9 cellular contexts compared by ENCODE assay signal in genomic region chr17:40309938-40310510, GRCh38. TPM values are rescaled to one million over a fixed set of nuclear protein-coding genes. Genes with fewer than 3 reads are reported as not detected.
DNase-seq lines count a peak whose midpoint lies in the region; ATAC-seq and TF ChIP-seq lines count a peak whose summit lies in the region.
"Had no signal": no experiment of that assay in that cellular context is flagged by ENCODE, and none has a peak within 500 bp of the region (broad histone marks: within the 10 kb centered on the region; RNA-seq: fewer than 3 reads in every experiment).

No MANE protein-coding gene starts in this region.

- H3K36me3 Mint-ChIP-seq in neural crest cell (ENCODE audit: low read depth) = no peaks in the 10 kb centered on the region

- DNase-seq in BE2C (peak; percentile 47), neural crest cell (ENCODE audit: low read depth, low spot score) (no peak), amygdala (lab: John Stamatoyannopoulos, UW) (no peak), spleen (no peak)
- DNase-seq: SJCRH30 had no signal

- no peaks in the 10 kb centered on the region for H3K36me3 ChIP-seq in BE2C
- no peaks in the 10 kb centered on the region for H3K36me3 ChIP-seq in KMS-11 (ENCODE audit: insufficient read depth)
- H3K36me3 ChIP-seq in ectodermal cell (ENCODE audit: control insufficient read depth, insufficient read depth, low read length) = no peaks in the 10 kb centered on the region
- H3K36me3 ChIP-seq in spleen = no peaks in the 10 kb centered on the region
- H3K36me3 ChIP-seq: SJCRH30 had no signal

- TF ChIP-seq POLR2A in spleen (IDR thresholded peaks at IDR 0.05) = no peak

- no peak overlapping the region for H3K27ac Mint-ChIP-seq in neural crest cell (ENCODE audit: unreplicated experiment)

- H3K4me1 Mint-ChIP-seq in neural crest cell = peaks cover 25% of the 10 kb centered on the region

- intact Hi-C loops in spleen (cut with DNase I; ENCODE audit: low total_unique reads) = loop anchor here (10.0 kb wide), 1 partner anchor 225 kb away; no protein-coding TSS in a partner anchor

- H3K79me2 ChIP-seq in KMS-11 (ENCODE audit: insufficient read depth, low read depth) = no peaks in the 10 kb centered on the region

- H2AFZ ChIP-seq in KMS-11 (ENCODE audit: low read depth) = no peak overlapping the region

- H3K4me1 ChIP-seq in BE2C = peaks cover 70% of the 10 kb centered on the region
- H3K4me1 ChIP-seq in KMS-11 (ENCODE audit: low read depth, poor library complexity, severe bottlenecking) = peaks cover 99% of the 10 kb centered on the region
- peaks cover 70% of the 10 kb centered on the region for H3K4me1 ChIP-seq in ectodermal cell (ENCODE audit: control insufficient read depth, insufficient read depth, low read length)
- peaks cover 62 to 97% (median 90%) of the 10 kb centered on the region in 6 donors for H3K4me1 ChIP-seq in spleen

- H3K27me3 Mint-ChIP-seq in neural crest cell (ENCODE audit: low read depth) = no peaks in the 10 kb centered on the region

- TF ChIP-seq CTCF in BE2C (IDR thresholded peaks at IDR 0.05; ENCODE audit: low read depth, low read length) (no peak), KMS-11 (conservative IDR thresholded peaks at IDR 0.05; ENCODE audit: low read depth, low read length) (no peak), neural crest cell (conservative IDR thresholded peaks at IDR 0.05) (no peak), spleen (IDR thresholded peaks at IDR 0.05 in 8 of 11, conservative IDR thresholded peaks at IDR 0.05 in 3 of 11) (no peak)

- H3K27me3 ChIP-seq in BE2C = no peaks in the 10 kb centered on the region
- H3K27me3 ChIP-seq in KMS-11 (ENCODE audit: insufficient read depth, low read depth) = no peaks in the 10 kb centered on the region
- H3K27me3 ChIP-seq in ectodermal cell (ENCODE audit: control insufficient read depth, insufficient read depth, low read length, poor library complexity, severe bottlenecking) = no peaks in the 10 kb centered on the region
- no peaks in the 10 kb centered on the region for H3K27me3 ChIP-seq in spleen (replicated peaks in 1 of 7)
- H3K27me3 ChIP-seq: SJCRH30 had no signal

- WGBS in ectodermal cell, 2 experiments = 92 to 94% methylated on average over 2 of the region's 2 CpGs
- WGBS in spleen, 5 donors = 61 to 89% (median 77%) methylated on average over 2 of the region's 2 CpGs

- no peaks in the 10 kb centered on the region for H3K9me3 Mint-ChIP-seq in neural crest cell

- H3K4me3 Mint-ChIP-seq in neural crest cell = peak overlapping the region; percentile 72

- H3K4me3 ChIP-seq in BE2C (ENCODE audit: low read depth, low read length) (peak overlapping the region; percentile 95), KMS-11 (IDR thresholded peaks at IDR 0.05; ENCODE audit: insufficient read depth, low read depth, low read length) (no peak overlapping the region), ectodermal cell (ENCODE audit: insufficient read depth, low read depth, low read length) (peak overlapping the region; percentile 68), spleen (peak overlapping the region in 3 of 8 donors; percentile 35 to 71 (median 49))

- ATAC-seq in GM19397 (IDR thresholded peaks at IDR 0.05; ENCODE audit: unreplicated experiment) = no peak
- ATAC-seq in GM21786 (IDR thresholded peaks at IDR 0.05; ENCODE audit: unreplicated experiment) = no peak

- peak overlapping the region; percentile 45; the same call in 1 of the 2 replicates for H3K9ac ChIP-seq in KMS-11

- H4K20me1 ChIP-seq in KMS-11 (ENCODE audit: insufficient read depth) = no peaks in the 10 kb centered on the region

- H3K4me2 ChIP-seq in KMS-11 = peak overlapping the region; percentile 91

- H3K9me3 ChIP-seq in BE2C (no peaks in the 10 kb centered on the region), ectodermal cell (ENCODE audit: control insufficient read depth, low read length) (no peaks in the 10 kb centered on the region), spleen (no peaks in the 10 kb centered on the region)
- H3K9me3 ChIP-seq: SJCRH30 had no signal

- H3K27ac ChIP-seq in KMS-11 (peak overlapping the region; percentile 79), ectodermal cell (ENCODE audit: insufficient read depth, low read depth, low read length, poor library complexity, severe bottlenecking) (no peak overlapping the region), spleen (peak overlapping the region in 4 of 8 donors; percentile 82 to 89 (median 86))
- H3K27ac ChIP-seq: SJCRH30 had no signal

RNA-seq across cellular contexts. Expression of gene RARA, which starts 1.0 kb away (rescaled TPM):
- 141 TPM for polyA plus RNA-seq in BE2C (2012; ENCODE audit: insufficient read depth, insufficient read length, low read depth)
- polyA plus RNA-seq in ectodermal cell (2013, experiment 1 of 4) = 14.2 TPM
- 19.1 TPM for polyA plus RNA-seq in ectodermal cell (2013, experiment 2 of 4)
- polyA plus RNA-seq in ectodermal cell (2013, experiment 3 of 4) = 16.9 TPM
- polyA plus RNA-seq in ectodermal cell (2013, experiment 4 of 4) = 19.9 TPM
- 22.3 and 25.9 TPM in 2 replicates for total RNA-seq in neural crest cell
- 10 to 100 TPM; 56.6 to 95.1 (median 71.2) TPM for total RNA-seq in spleen
- polyA plus RNA-seq in spleen = 10 to 100 TPM; 13.3 to 28.3 (median 14.8) TPM

RNA-seq across cellular contexts. Expression of gene CDC6, which starts 22.3 kb away (rescaled TPM):
- polyA plus RNA-seq in BE2C (2012; ENCODE audit: insufficient read depth, insufficient read length, low read depth) = 7.1 TPM
- 66.7 TPM for polyA plus RNA-seq in ectodermal cell (2013, experiment 1 of 4)
- 69.9 TPM for polyA plus RNA-seq in ectodermal cell (2013, experiment 2 of 4)
- polyA plus RNA-seq in ectodermal cell (2013, experiment 3 of 4) = 49.9 TPM
- 49.4 TPM for polyA plus RNA-seq in ectodermal cell (2013, experiment 4 of 4)
- 94.5 and 104 TPM in 2 replicates for total RNA-seq in neural crest cell
- total RNA-seq in spleen = 10 to 100 TPM in 2 of 7 donors, 1 to 10 TPM in 5; 4.2 to 11.6 (median 5.7) TPM
- polyA plus RNA-seq in spleen = 1 to 10 TPM; 1.2 to 4.8 (median 4.1) TPM

RNA-seq across cellular contexts. Expression of gene GJD3, which starts 54.5 kb away (rescaled TPM):
- 11.3 TPM for polyA plus RNA-seq in BE2C (2012; ENCODE audit: insufficient read depth, insufficient read length, low read depth)
- polyA plus RNA-seq in ectodermal cell (2013, experiment 1 of 4) = not detected
- 0.46 TPM for polyA plus RNA-seq in ectodermal cell (2013, experiment 2 of 4)
- 0.32 TPM for polyA plus RNA-seq in ectodermal cell (2013, experiment 3 of 4)
- polyA plus RNA-seq in ectodermal cell (2013, experiment 4 of 4) = not detected
- total RNA-seq in neural crest cell (0.34 TPM in 1 of 2 replicates, not detected in the other), spleen (10 to 100 TPM in 4 of 7 donors, 1 to 10 TPM in 3; 7.3 to 15.0 (median 10.4) TPM)
- 1 to 10 TPM in 1 of 3 donors, under 1 TPM in 2; 0.20 to 1.1 (median 0.33) TPM for polyA plus RNA-seq in spleen
- total RNA-seq: SJCRH30 had no signal
